In the genomic region with DNA sequence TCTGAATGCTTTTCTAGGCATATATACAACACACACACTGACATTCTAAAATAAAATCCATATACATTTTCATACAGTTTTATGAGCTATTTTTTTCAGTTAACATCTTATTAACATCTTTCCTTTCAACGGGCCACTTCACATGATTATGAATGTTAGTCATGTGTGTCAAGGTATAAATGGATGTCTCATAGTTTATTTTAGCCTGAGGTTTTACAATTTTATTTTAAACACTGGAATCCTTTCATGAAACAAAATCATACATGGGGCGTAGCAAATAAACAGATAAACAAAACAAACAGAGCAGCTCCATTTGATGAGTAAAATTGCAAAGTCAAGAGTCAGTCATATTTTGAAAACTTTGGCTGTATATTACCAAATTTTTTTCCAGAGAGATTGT, we compare ENCODE assay signal across 30 cellular contexts.
"Had no signal": no experiment of that assay in that cellular context is flagged by ENCODE, and none has a peak within 500 bp of the region (broad histone marks: within the 10 kb centered on the region; RNA-seq: fewer than 3 reads in every experiment).

No MANE protein-coding gene starts in this region.

- H3K9me3 ChIP-seq: adrenal gland, body of pancreas had no signal

- H3K27me3 Mint-ChIP-seq: activated CD4-positive, alpha-beta memory T cell treated with anti-CD3 and anti-CD28 coated beads for 36 hours; activated CD4-positive, alpha-beta T cell treated with anti-CD3 and anti-CD28 coated beads for 36 hours; activated CD4-positive, alpha-beta T cell treated with anti-CD3 and anti-CD28 coated beads, Interleukin-2, amount 10 ng/mL, durations not matched to agents 24 days and 14 days; activated CD8-positive, alpha-beta memory T cell treated with anti-CD3 and anti-CD28 coated beads, Interleukin-2, amount 10 ng/mL, durations not matched to agents 7 days and 5 days; activated naive CD4-positive, alpha-beta T cell treated with anti-CD3 and anti-CD28 coated beads, Interleukin-2, amount 50 U/mL, for 24 hours; activated naive CD8-positive, alpha-beta T cell treated with anti-CD3 and anti-CD28 coated beads for 36 hours; activated naive CD8-positive, alpha-beta T cell treated with anti-CD3 and anti-CD28 coated beads, Interleukin-2, amount 50 U/mL, for 24 hours; effector memory CD8-positive, alpha-beta T cell had no signal

- H3K4me1 Mint-ChIP-seq: activated CD4-positive, alpha-beta T cell treated with anti-CD3 and anti-CD28 coated beads for 36 hours; activated CD8-positive, alpha-beta memory T cell treated with anti-CD3 and anti-CD28 coated beads, Interleukin-2, amount 10 ng/mL, durations not matched to agents 7 days and 5 days; activated naive CD4-positive, alpha-beta T cell treated with anti-CD3 and anti-CD28 coated beads, Interleukin-2, amount 50 U/mL, for 24 hours; activated naive CD8-positive, alpha-beta T cell treated with anti-CD3 and anti-CD28 coated beads for 36 hours; activated naive CD8-positive, alpha-beta T cell treated with anti-CD3 and anti-CD28 coated beads, Interleukin-2, amount 50 U/mL, for 24 hours had no signal

- H3K4me1 ChIP-seq: adrenal gland, body of pancreas, esophagus squamous epithelium had no signal

- H3K4me3 Mint-ChIP-seq: activated CD4-positive, alpha-beta memory T cell treated with anti-CD3 and anti-CD28 coated beads for 36 hours; activated CD4-positive, alpha-beta T cell treated with anti-CD3 and anti-CD28 coated beads for 36 hours; activated CD4-positive, alpha-beta T cell treated with anti-CD3 and anti-CD28 coated beads, Interleukin-2, amount 10 ng/mL, durations not matched to agents 24 days and 14 days; activated CD8-positive, alpha-beta memory T cell treated with anti-CD3 and anti-CD28 coated beads, Interleukin-2, amount 10 ng/mL, durations not matched to agents 7 days and 5 days; activated CD8-positive, alpha-beta T cell treated with anti-CD3 and anti-CD28 coated beads, Interleukin-2, amount 10 ng/mL, durations not matched to agents 7 days and 5 days; activated naive CD4-positive, alpha-beta T cell treated with anti-CD3 and anti-CD28 coated beads for 36 hours; activated naive CD4-positive, alpha-beta T cell treated with anti-CD3 and anti-CD28 coated beads, Interleukin-2, amount 50 U/mL, for 24 hours; activated naive CD8-positive, alpha-beta T cell treated with anti-CD3 and anti-CD28 coated beads for 36 hours; activated naive CD8-positive, alpha-beta T cell treated with anti-CD3 and anti-CD28 coated beads, Interleukin-2, amount 50 U/mL, for 24 hours; activated T-helper 1 cell treated with anti-CD3 and anti-CD28 coated beads, Interleukin-12 subunit alpha, Interleukin-12 subunit beta, Interleukin-2, Interleukin-4 antibody, amounts not matched to agents 30 ng/mL and 10 ng/mL and 1 ng/mL, durations not matched to agents 14 hours and 24 hours and 36 hours; effector memory CD8-positive, alpha-beta T cell had no signal

- H3K27ac ChIP-seq: adrenal gland, body of pancreas, epithelial cell of prostate, esophagus squamous epithelium had no signal

- H3K36me3 ChIP-seq: adrenal gland, esophagus squamous epithelium had no signal

- H3K27ac Mint-ChIP-seq: activated CD4-positive, alpha-beta memory T cell treated with anti-CD3 and anti-CD28 coated beads for 36 hours; activated CD4-positive, alpha-beta T cell treated with anti-CD3 and anti-CD28 coated beads for 36 hours; activated CD4-positive, alpha-beta T cell treated with anti-CD3 and anti-CD28 coated beads, Interleukin-2, amount 10 ng/mL, durations not matched to agents 24 days and 14 days; activated CD8-positive, alpha-beta memory T cell treated with anti-CD3 and anti-CD28 coated beads, Interleukin-2, amount 10 ng/mL, durations not matched to agents 7 days and 5 days; activated CD8-positive, alpha-beta T cell treated with anti-CD3 and anti-CD28 coated beads, Interleukin-2, amount 10 ng/mL, durations not matched to agents 7 days and 5 days; activated naive CD4-positive, alpha-beta T cell treated with anti-CD3 and anti-CD28 coated beads for 36 hours; activated naive CD4-positive, alpha-beta T cell treated with anti-CD3 and anti-CD28 coated beads, Interleukin-2, amount 50 U/mL, for 24 hours; activated naive CD8-positive, alpha-beta T cell treated with anti-CD3 and anti-CD28 coated beads for 36 hours; activated naive CD8-positive, alpha-beta T cell treated with anti-CD3 and anti-CD28 coated beads, Interleukin-2, amount 50 U/mL, for 24 hours; activated T-helper 1 cell treated with anti-CD3 and anti-CD28 coated beads, Interleukin-12 subunit alpha, Interleukin-12 subunit beta, Interleukin-2, Interleukin-4 antibody, amounts not matched to agents 30 ng/mL and 10 ng/mL and 1 ng/mL, durations not matched to agents 14 hours and 24 hours and 36 hours; activated T-helper 2 cell treated with anti-CD3 and anti-CD28 coated beads, Interferon-gamma antibody, Interleukin-2, Interleukin-4, amounts not matched to agents 10 μg/mL and 5 μg/mL and 100 μg/mL, durations not matched to agents 14 hours and 24 hours and 36 hours; effector memory CD8-positive, alpha-beta T cell had no signal

- ATAC-seq: activated CD4-positive, alpha-beta T cell treated with anti-CD3 and anti-CD28 coated beads for 36 hours; activated CD8-positive, alpha-beta memory T cell treated with anti-CD3 and anti-CD28 coated beads, Interleukin-2, amount 10 ng/mL, durations not matched to agents 7 days and 5 days; activated CD8-positive, alpha-beta T cell treated with anti-CD3 and anti-CD28 coated beads, Interleukin-2, amount 10 ng/mL, durations not matched to agents 7 days and 5 days; activated naive CD8-positive, alpha-beta T cell treated with anti-CD3 and anti-CD28 coated beads, Interleukin-2, amount 50 U/mL, for 24 hours; body of pancreas; effector memory CD8-positive, alpha-beta T cell had no signal

- DNase-seq: activated CD4-positive, alpha-beta memory T cell treated with anti-CD3 and anti-CD28 coated beads for 36 hours; activated CD4-positive, alpha-beta T cell treated with anti-CD3 and anti-CD28 coated beads for 36 hours; activated CD4-positive, alpha-beta T cell treated with anti-CD3 and anti-CD28 coated beads, Interleukin-2, amount 10 ng/mL, durations not matched to agents 24 days and 14 days; activated CD4-positive, CD25-positive, alpha-beta regulatory T cell; activated CD4-positive, CD25-positive, alpha-beta regulatory T cell treated with anti-CD3 and anti-CD28 coated beads, Interleukin-2, amount 50 U/mL, for 72 hours; activated CD8-positive, alpha-beta memory T cell treated with anti-CD3 and anti-CD28 coated beads, Interleukin-2, amount 10 ng/mL, durations not matched to agents 7 days and 5 days; activated CD8-positive, alpha-beta memory T cell treated with anti-CD3 and anti-CD28 coated beads, Interleukin-2, amount 50 U/mL, for 4 hours; activated CD8-positive, alpha-beta T cell treated with anti-CD3 and anti-CD28 coated beads, Interleukin-2, amount 10 ng/mL, durations not matched to agents 7 days and 5 days; activated effector memory CD4-positive, alpha-beta T cell treated with anti-CD3 and anti-CD28 coated beads, Interleukin-2, amount 50 U/mL, for 16 hours; activated naive CD4-positive, alpha-beta T cell treated with anti-CD3 and anti-CD28 coated beads for 36 hours; activated naive CD8-positive, alpha-beta T cell treated with anti-CD3 and anti-CD28 coated beads for 36 hours; activated naive CD8-positive, alpha-beta T cell treated with anti-CD3 and anti-CD28 coated beads, Interleukin-2, amount 50 U/mL, for 24 hours; activated T-cell treated with anti-CD3 and anti-CD28 coated beads, Interleukin-2, amount 50 U/mL, for 1 hour; activated T-cell treated with anti-CD3 and anti-CD28 coated beads, Interleukin-2, amount 50 U/mL, for 48 hours; adrenal gland; amygdala; aorta; body of pancreas; caudate nucleus; cortex of kidney; dermis blood vessel endothelial cell; effector CD4-positive, alpha-beta T cell; effector memory CD8-positive, alpha-beta T cell; esophagus squamous epithelium; head of caudate nucleus; T-helper 2 cell had no signal

- H3K4me3 ChIP-seq: adrenal gland, body of pancreas, esophagus squamous epithelium had no signal

- H3K27me3 ChIP-seq: adrenal gland, body of pancreas, esophagus squamous epithelium had no signal
